ENCODE assay signal across 1 cellular context in the genomic region with DNA sequence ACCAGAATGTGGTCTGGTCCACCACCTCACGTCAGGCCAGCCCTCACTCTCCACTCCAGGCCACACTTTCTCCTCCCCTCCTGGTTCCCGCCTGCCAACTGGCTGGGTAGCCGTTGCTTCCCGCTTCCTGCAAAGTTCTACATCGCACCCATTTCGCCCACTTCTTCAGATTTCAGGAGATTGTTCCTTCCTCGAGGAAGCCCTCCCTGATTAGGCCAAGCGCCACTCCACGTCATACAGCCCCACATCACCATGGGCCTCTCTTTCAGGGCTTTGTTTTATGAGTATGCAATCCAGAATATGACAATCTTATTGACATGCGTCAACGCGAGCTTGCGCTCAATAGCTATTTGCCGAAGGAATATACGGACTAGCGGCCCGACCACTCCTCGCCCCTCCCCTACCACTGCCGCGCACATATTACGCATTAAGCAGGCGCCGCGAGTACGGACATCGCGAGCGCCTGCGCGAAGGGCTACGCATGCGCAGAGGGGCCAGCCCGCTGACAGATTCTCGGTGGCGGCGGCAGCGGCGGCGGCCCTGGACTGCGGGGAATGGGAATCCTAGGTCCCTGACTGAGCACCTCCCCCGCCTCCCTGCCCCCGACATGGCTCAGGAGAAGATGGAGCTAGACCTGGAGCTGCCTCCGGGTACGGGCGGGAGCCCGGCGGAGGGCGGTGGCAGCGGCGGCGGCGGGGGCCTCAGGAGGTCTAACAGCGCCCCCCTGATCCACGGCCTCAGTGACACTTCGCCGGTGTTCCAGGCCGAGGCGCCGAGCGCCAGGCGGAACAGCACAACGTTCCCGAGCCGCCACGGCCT.
TF ChIP-seq lines count a peak whose summit lies in the region.

No MANE protein-coding gene starts in this region.

TF ChIP-seq in HepG2, 621 proteins besides CTCF, POLR2A, EP300 and RAD21 (continued from another document):
- TF ChIP-seq, protein P1, sequence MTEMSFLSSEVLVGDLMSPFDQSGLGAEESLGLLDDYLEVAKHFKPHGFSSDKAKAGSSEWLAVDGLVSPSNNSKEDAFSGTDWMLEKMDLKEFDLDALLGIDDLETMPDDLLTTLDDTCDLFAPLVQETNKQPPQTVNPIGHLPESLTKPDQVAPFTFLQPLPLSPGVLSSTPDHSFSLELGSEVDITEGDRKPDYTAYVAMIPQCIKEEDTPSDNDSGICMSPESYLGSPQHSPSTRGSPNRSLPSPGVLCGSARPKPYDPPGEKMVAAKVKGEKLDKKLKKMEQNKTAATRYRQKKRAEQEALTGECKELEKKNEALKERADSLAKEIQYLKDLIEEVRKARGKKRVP (CRISPR knock-in tag; IDR thresholded peaks at IDR 0.05): no peak
